ENCODE assay signal across 15 cellular contexts in the genomic region with DNA sequence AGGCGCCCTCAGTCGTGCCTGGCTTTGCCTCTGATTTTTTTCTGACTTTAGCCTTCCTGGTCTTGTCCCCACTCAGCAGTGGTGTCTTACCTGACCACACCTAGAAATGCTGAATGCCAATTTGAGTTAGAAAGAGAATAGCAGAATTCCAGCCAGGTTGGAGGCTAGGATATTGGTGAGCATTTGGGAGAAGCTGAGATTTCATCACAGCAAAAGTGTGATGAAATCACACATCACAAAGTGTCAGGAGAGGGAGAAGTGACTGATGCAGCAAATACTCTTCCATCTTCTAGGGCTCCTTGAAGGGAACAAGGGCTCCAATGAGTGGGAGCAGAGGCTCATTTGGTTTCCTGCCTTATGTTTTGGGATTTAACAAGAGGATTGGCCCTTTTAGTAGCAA. TPM values are rescaled to one million over a fixed set of nuclear protein-coding genes. Genes with fewer than 3 reads are reported as not detected.
DNase-seq lines count a peak whose midpoint lies in the region; ATAC-seq, FAIRE-seq and TF ChIP-seq lines count a peak whose summit lies in the region.
"Had no signal": no experiment of that assay in that cellular context is flagged by ENCODE, and none has a peak within 500 bp of the region (broad histone marks: within the 10 kb centered on the region; RNA-seq: fewer than 3 reads in every experiment).

No MANE protein-coding gene starts in this region.

- no peak overlapping the region for H3K9ac ChIP-seq in trophoblast cell (ENCODE audit: low read length)
- H3K9ac ChIP-seq: KMS-11 had no signal

- intact Hi-C loops in activated naive CD4-positive, alpha-beta T cell treated with anti-CD3 and anti-CD28 coated beads for 36 hours (cut with micrococcal nuclease), result loop anchor here (1.0 to 2.0 kb wide), 3 partner anchors 15 to 33 kb away; no protein-coding TSS in a partner anchor

- H2BK5ac ChIP-seq in trophoblast cell (ENCODE audit: low read depth, low read length, poor library complexity), result no peak overlapping the region

- H4K8ac ChIP-seq in trophoblast cell (ENCODE audit: low read depth, low read length), result no peak overlapping the region

- no peak overlapping the region for H4K91ac ChIP-seq in trophoblast cell (ENCODE audit: low read depth, low read length)

- H3K18ac ChIP-seq in trophoblast cell (ENCODE audit: low read length), result no peak overlapping the region

- no peak overlapping the region for H3K4me3 Mint-ChIP-seq in activated naive CD4-positive, alpha-beta T cell treated with anti-CD3 and anti-CD28 coated beads for 36 hours

- H3K27me3 ChIP-seq in RWPE2 (ENCODE audit: insufficient read depth, poor library complexity, severe bottlenecking) (no peaks in the 10 kb centered on the region), bronchial epithelial cell (ENCODE audit: control insufficient read depth, insufficient read depth, low read length) (no peaks in the 10 kb centered on the region), trophoblast cell (ENCODE audit: insufficient read depth, low read length) (peaks cover 15% of the 10 kb centered on the region)

- CTCF ChIA-PET in activated naive CD4-positive, alpha-beta T cell treated with anti-CD3 and anti-CD28 coated beads for 36 hours (lab: Charles Lee), result interaction anchor here (0.6 to 1.7 kb wide), 4 partner anchors 14 to 32 kb away, joined by 3 to 6 read pairs (median 4); no protein-coding TSS in a partner anchor

- no peak overlapping the region for H2AFZ ChIP-seq in trophoblast cell (ENCODE audit: insufficient read depth, low read length, poor library complexity)

- no peaks in the 10 kb centered on the region for H3K36me3 ChIP-seq in RWPE2 (ENCODE audit: low read depth)
- no peaks in the 10 kb centered on the region for H3K36me3 ChIP-seq in bronchial epithelial cell (ENCODE audit: control insufficient read depth, insufficient read depth, low read length)
- H3K36me3 ChIP-seq in trophoblast cell (ENCODE audit: control insufficient read depth in 1 of 2, insufficient read depth in 2 of 2, low read length in 2 of 2), result no peaks in the 10 kb centered on the region

- peaks cover 9% of the 10 kb centered on the region for H3K36me3 Mint-ChIP-seq in activated naive CD4-positive, alpha-beta T cell treated with anti-CD3 and anti-CD28 coated beads for 36 hours (ENCODE audit: low read depth)
- peaks cover 4 to 12% of the 10 kb centered on the region in 2 donors for H3K36me3 Mint-ChIP-seq in activated naive CD4-positive, alpha-beta T cell treated with anti-CD3 and anti-CD28 coated beads, Interleukin-2, amount 50 U/mL, for 72 hours
- H3K36me3 Mint-ChIP-seq: brain had no signal

- H3K27me3 Mint-ChIP-seq in activated naive CD4-positive, alpha-beta T cell treated with anti-CD3 and anti-CD28 coated beads for 36 hours (ENCODE audit: low read depth), result no peaks in the 10 kb centered on the region

- DNase-seq in activated naive CD4-positive, alpha-beta T cell treated with anti-CD3 and anti-CD28 coated beads for 36 hours, result no peak
- no peak for DNase-seq in activated naive CD4-positive, alpha-beta T cell treated with anti-CD3 and anti-CD28 coated beads, Interleukin-2, amount 50 U/mL, for 72 hours (ENCODE audit: low spot score in 2 of 2)
- DNase-seq in RWPE2 (ENCODE audit: low spot score), result no peak
- DNase-seq in bronchial epithelial cell (ENCODE audit: low read depth), result peak; percentile 53
- DNase-seq in trophoblast cell, result peak; percentile 34 to 56
- DNase-seq: DMS79 treated with DMSO at 0.1 percent for 48 hours, islet precursor cell, NCI-H187 treated with DMSO at 0.1 percent for 48 hours had no signal

- no peak overlapping the region for H2AK5ac ChIP-seq in trophoblast cell (ENCODE audit: low read length)

- ATAC-seq in activated naive CD4-positive, alpha-beta T cell treated with anti-CD3 and anti-CD28 coated beads, Interleukin-2, amount 50 U/mL, for 72 hours, result no peak
- no peak for ATAC-seq in RWPE2 (ENCODE audit: low read depth)
- no peak for ATAC-seq in HG03097 (IDR thresholded peaks at IDR 0.05; ENCODE audit: low FRiP score, unreplicated experiment)
- ATAC-seq in HG03439 (IDR thresholded peaks at IDR 0.05; ENCODE audit: unreplicated experiment), result no peak
- ATAC-seq in GM18870 (IDR thresholded peaks at IDR 0.05; ENCODE audit: unreplicated experiment), result no peak

- FAIRE-seq in bronchial epithelial cell (lab: Jason Lieb, UNC), result no peak
- FAIRE-seq: frontal cortex, urothelium cell line had no signal

- H3K4me1 ChIP-seq in RWPE2 (ENCODE audit: insufficient read depth, poor library complexity, severe bottlenecking), result peaks cover 20% of the 10 kb centered on the region
- peaks cover 16 to 17% of the 10 kb centered on the region in 2 experiments for H3K4me1 ChIP-seq in trophoblast cell (ENCODE audit: control insufficient read depth in 1 of 2, insufficient read depth in 2 of 2, low read length in 2 of 2)

- no peak overlapping the region for H2BK12ac ChIP-seq in trophoblast cell (ENCODE audit: low read length)

- H3K9me3 ChIP-seq in RWPE2 (ENCODE audit: severe bottlenecking) (no peaks in the 10 kb centered on the region), trophoblast cell (ENCODE audit: insufficient read depth, low read depth, low read length) (peaks cover 1% of the 10 kb centered on the region)

- H3K4me3 ChIP-seq in RWPE2 (ENCODE audit: severe bottlenecking) (no peak overlapping the region), bronchial epithelial cell (ENCODE audit: low read depth, low read length) (no peak overlapping the region), trophoblast cell (ENCODE audit: low read depth, low read length) (no peak overlapping the region)

- H3K27ac Mint-ChIP-seq in activated naive CD4-positive, alpha-beta T cell treated with anti-CD3 and anti-CD28 coated beads for 36 hours, result peak overlapping the region; percentile 47
- no peak overlapping the region for H3K27ac Mint-ChIP-seq in activated naive CD4-positive, alpha-beta T cell treated with anti-CD3 and anti-CD28 coated beads, Interleukin-2, amount 50 U/mL, for 72 hours
- H3K27ac Mint-ChIP-seq: brain had no signal

- no peak overlapping the region for H3K4ac ChIP-seq in trophoblast cell (ENCODE audit: low read depth, low read length)

- H3K9me3 Mint-ChIP-seq in activated naive CD4-positive, alpha-beta T cell treated with anti-CD3 and anti-CD28 coated beads for 36 hours, result no peaks in the 10 kb centered on the region
- no peaks in the 10 kb centered on the region for H3K9me3 Mint-ChIP-seq in activated naive CD4-positive, alpha-beta T cell treated with anti-CD3 and anti-CD28 coated beads, Interleukin-2, amount 50 U/mL, for 72 hours

- WGBS in trophoblast cell (ENCODE audit: extremely low coverage, insufficient coverage, insufficient read length), result no CpG with 5 or more reads among the region's 2 CpGs

- no peak overlapping the region for H2BK120ac ChIP-seq in trophoblast cell (ENCODE audit: insufficient read depth, low read length, poor library complexity)

- peaks cover 67% of the 10 kb centered on the region for H3K4me1 Mint-ChIP-seq in activated naive CD4-positive, alpha-beta T cell treated with anti-CD3 and anti-CD28 coated beads for 36 hours (ENCODE audit: low read depth)

- H3K14ac ChIP-seq in trophoblast cell (ENCODE audit: low read length), result no peak overlapping the region

- H3K23ac ChIP-seq in trophoblast cell (ENCODE audit: low read length), result no peak overlapping the region

- H3K27ac ChIP-seq in RWPE2 (ENCODE audit: poor library complexity, severe bottlenecking) (peak overlapping the region; percentile 68), trophoblast cell (ENCODE audit: low read depth, low read length) (no peak overlapping the region)
- H3K27ac ChIP-seq: KMS-11 had no signal

- H3K79me1 ChIP-seq in trophoblast cell (ENCODE audit: low read length), result peaks cover 2% of the 10 kb centered on the region

- no peak overlapping the region for H3K4me2 ChIP-seq in trophoblast cell (ENCODE audit: low read length)

- no peak overlapping the region for H4K12ac ChIP-seq in trophoblast cell (ENCODE audit: low read depth, low read length)

- TF ChIP-seq CTCF in RWPE2 (IDR thresholded peaks at IDR 0.05; ENCODE audit: poor library complexity, severe bottlenecking), result no peak
- TF ChIP-seq CTCF in bronchial epithelial cell (IDR thresholded peaks at IDR 0.05; ENCODE audit: insufficient read depth, low read length, severe bottlenecking), result no peak

- peaks cover 2% of the 10 kb centered on the region for H3K79me2 ChIP-seq in trophoblast cell (ENCODE audit: control insufficient read depth, insufficient read depth, low read length, poor library complexity)

RNA-seq across cellular contexts. Expression of a gene that starts 34.3 kb away (rescaled TPM):
- total RNA-seq in activated naive CD4-positive, alpha-beta T cell treated with anti-CD3 and anti-CD28 coated beads for 36 hours, result 100 to 1,000 TPM in 1 of 2 experiments, 10 to 100 TPM in 1; 96.6 to 101 TPM
- 100 to 1,000 TPM; 118 to 138 TPM for total RNA-seq in activated naive CD4-positive, alpha-beta T cell treated with anti-CD3 and anti-CD28 coated beads, Interleukin-2, amount 50 U/mL, for 72 hours
- 5.0 and 6.9 TPM in 2 replicates for total RNA-seq in bronchial epithelial cell
- 3.8 and 4.0 TPM in 2 replicates for polyA plus RNA-seq in trophoblast cell (2013)

Comparison
In these comparisons a context has a peak if more than half of its experiments do, and no peak if none do; other contexts are left out.
1. DNase-seq: peak in bronchial epithelial cell (single experiment) and trophoblast cell (2 of 2); none in activated naive CD4-positive, alpha-beta T cell treated with anti-CD3 and anti-CD28 coated beads for 36 hours (single experiment), activated naive CD4-positive, alpha-beta T cell treated with anti-CD3 and anti-CD28 coated beads, Interleukin-2, amount 50 U/mL, for 72 hours (0 of 2) and RWPE2 (single experiment).
2. RNA of a gene that starts 34.3 kb away (total RNA-seq): 118 to 138 TPM in activated naive CD4-positive, alpha-beta T cell treated with anti-CD3 and anti-CD28 coated beads, Interleukin-2, amount 50 U/mL, for 72 hours and 96.6 to 101 TPM in activated naive CD4-positive, alpha-beta T cell treated with anti-CD3 and anti-CD28 coated beads for 36 hours; 5.0 to 6.9 TPM in bronchial epithelial cell; every median in the first group is over 10 times any median in the second.